1 cellular context compared by ENCODE assay signal in the genomic region with DNA sequence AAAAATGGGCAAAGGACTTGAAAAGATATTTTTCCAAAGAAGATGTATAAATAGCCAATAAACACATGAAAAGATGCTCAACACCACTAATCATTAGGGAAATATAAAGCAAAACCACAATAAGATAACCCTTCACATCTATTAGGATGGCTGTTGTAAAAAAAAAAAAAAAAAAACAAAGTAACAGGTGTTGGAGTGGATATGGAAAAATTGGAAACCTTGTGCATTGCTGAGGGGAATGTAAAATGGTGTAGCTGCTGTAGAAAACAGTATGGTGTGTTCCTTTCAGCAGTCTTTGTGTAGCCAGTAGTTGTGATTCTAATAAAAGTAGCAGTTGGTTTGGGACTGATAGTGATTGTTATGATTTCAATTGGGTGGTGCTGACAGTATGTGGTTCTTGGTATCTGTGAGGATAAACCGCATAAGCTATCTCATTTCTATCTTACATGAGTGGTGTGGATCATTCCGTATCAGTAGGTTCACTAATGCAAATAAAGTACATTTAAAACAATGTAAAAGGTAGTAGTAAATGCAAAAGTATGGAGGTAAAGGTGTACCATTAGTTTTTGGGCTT.
A peak's percentile ranks its signal among the peaks of the same experiment; 100 is the strongest.
TF ChIP-seq lines count a peak whose summit lies in the region.

No MANE protein-coding gene starts in this region.

TF ChIP-seq in K562, 482 proteins besides CTCF, POLR2A, EP300 and RAD21 (continued from another document and continues in another):
- TF ChIP-seq, protein P1, sequence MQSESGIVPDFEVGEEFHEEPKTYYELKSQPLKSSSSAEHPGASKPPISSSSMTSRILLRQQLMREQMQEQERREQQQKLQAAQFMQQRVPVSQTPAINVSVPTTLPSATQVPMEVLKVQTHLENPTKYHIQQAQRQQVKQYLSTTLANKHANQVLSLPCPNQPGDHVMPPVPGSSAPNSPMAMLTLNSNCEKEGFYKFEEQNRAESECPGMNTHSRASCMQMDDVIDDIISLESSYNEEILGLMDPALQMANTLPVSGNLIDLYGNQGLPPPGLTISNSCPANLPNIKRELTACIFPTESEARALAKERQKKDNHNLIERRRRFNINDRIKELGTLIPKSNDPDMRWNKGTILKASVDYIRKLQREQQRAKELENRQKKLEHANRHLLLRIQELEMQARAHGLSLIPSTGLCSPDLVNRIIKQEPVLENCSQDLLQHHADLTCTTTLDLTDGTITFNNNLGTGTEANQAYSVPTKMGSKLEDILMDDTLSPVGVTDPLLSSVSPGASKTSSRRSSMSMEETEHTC (IDR thresholded peaks at IDR 0.05): no peak
- TF ChIP-seq PRMT5 (CRISPR knock-in tag; IDR thresholded peaks at IDR 0.05) (no peak), CTCFL (IDR thresholded peaks at IDR 0.05; ENCODE audit: borderline replicate concordance, insufficient read depth, low read depth, low read length, poor library complexity, severe bottlenecking) (no peak), MTF1 (CRISPR knock-in tag; IDR thresholded peaks at IDR 0.05; ENCODE audit: borderline replicate concordance) (no peak), PBX2 (CRISPR knock-in tag; IDR thresholded peaks at IDR 0.05; ENCODE audit: low read depth) (no peak), PBX2 (tag; conservative IDR thresholded peaks at IDR 0.05; ENCODE audit: low read depth) (peak; percentile 74), REST (CRISPR knock-in tag; IDR thresholded peaks at IDR 0.05; ENCODE audit: low read depth) (no peak), RBM34 (IDR thresholded peaks at IDR 0.05; ENCODE audit: borderline replicate concordance, insufficient read depth, low read length) (no peak), ZNF668 (CRISPR knock-in tag; IDR thresholded peaks at IDR 0.05) (no peak), CC2D1A (IDR thresholded peaks at IDR 0.05) (no peak), TCF7L2 (IDR thresholded peaks at IDR 0.05; ENCODE audit: low read depth, low read length) (no peak), ZNF445 (CRISPR knock-in tag; IDR thresholded peaks at IDR 0.05; ENCODE audit: low read depth) (peak; percentile 55; the same call in 1 of the 2 replicates), CBFA2T3 (IDR thresholded peaks at IDR 0.05) (peak; percentile 64), SRSF9 (IDR thresholded peaks at IDR 0.05; ENCODE audit: borderline replicate concordance, low read depth, low read length) (no peak), NR4A1 (CRISPR knock-in tag; IDR thresholded peaks at IDR 0.05) (no peak), NR4A1 (tag; IDR thresholded peaks at IDR 0.05) (no peak), PHF21A (IDR thresholded peaks at IDR 0.05; ENCODE audit: borderline replicate concordance, low read depth) (no peak), SMC3 (conservative IDR thresholded peaks at IDR 0.05; ENCODE audit: insufficient read depth, low read depth, low read length) (no peak), XRCC5 (IDR thresholded peaks at IDR 0.05; ENCODE audit: low read depth, low read length) (no peak), ZNF586 (CRISPR knock-in tag; conservative IDR thresholded peaks at IDR 0.05) (no peak), TCF3 (CRISPR knock-in tag; IDR thresholded peaks at IDR 0.05) (peak; percentile 24; the same call in 1 of the 2 replicates), FOXA3 (CRISPR knock-in tag; conservative IDR thresholded peaks at IDR 0.05 in 1 of 2, IDR thresholded peaks at IDR 0.05 in 1 of 2) (0 out of 4 replicates have a peak, but pooled peaks of 1 of the 2 experiments have one; percentile 23), NR2C1 (IDR thresholded peaks at IDR 0.05) (no peak), NR2C1 (tag; IDR thresholded peaks at IDR 0.05) (no peak), ESRRB (CRISPR knock-in tag; IDR thresholded peaks at IDR 0.05; ENCODE audit: borderline replicate concordance) (no peak), ZNF3 (CRISPR knock-in tag; IDR thresholded peaks at IDR 0.05) (no peak), ZNF449 (CRISPR knock-in tag; IDR thresholded peaks at IDR 0.05) (no peak), ELF4 (CRISPR knock-in tag; IDR thresholded peaks at IDR 0.05) (peak; percentile 68; the same call in 1 of the 2 replicates)
- TF ChIP-seq, protein P2, sequence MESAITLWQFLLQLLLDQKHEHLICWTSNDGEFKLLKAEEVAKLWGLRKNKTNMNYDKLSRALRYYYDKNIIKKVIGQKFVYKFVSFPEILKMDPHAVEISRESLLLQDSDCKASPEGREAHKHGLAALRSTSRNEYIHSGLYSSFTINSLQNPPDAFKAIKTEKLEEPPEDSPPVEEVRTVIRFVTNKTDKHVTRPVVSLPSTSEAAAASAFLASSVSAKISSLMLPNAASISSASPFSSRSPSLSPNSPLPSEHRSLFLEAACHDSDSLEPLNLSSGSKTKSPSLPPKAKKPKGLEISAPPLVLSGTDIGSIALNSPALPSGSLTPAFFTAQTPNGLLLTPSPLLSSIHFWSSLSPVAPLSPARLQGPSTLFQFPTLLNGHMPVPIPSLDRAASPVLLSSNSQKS (CRISPR knock-in tag; IDR thresholded peaks at IDR 0.05): no peak
- TF ChIP-seq, protein P3, sequence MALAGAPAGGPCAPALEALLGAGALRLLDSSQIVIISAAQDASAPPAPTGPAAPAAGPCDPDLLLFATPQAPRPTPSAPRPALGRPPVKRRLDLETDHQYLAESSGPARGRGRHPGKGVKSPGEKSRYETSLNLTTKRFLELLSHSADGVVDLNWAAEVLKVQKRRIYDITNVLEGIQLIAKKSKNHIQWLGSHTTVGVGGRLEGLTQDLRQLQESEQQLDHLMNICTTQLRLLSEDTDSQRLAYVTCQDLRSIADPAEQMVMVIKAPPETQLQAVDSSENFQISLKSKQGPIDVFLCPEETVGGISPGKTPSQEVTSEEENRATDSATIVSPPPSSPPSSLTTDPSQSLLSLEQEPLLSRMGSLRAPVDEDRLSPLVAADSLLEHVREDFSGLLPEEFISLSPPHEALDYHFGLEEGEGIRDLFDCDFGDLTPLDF (CRISPR knock-in tag; IDR thresholded peaks at IDR 0.05): no peak
- TF ChIP-seq, protein P4, sequence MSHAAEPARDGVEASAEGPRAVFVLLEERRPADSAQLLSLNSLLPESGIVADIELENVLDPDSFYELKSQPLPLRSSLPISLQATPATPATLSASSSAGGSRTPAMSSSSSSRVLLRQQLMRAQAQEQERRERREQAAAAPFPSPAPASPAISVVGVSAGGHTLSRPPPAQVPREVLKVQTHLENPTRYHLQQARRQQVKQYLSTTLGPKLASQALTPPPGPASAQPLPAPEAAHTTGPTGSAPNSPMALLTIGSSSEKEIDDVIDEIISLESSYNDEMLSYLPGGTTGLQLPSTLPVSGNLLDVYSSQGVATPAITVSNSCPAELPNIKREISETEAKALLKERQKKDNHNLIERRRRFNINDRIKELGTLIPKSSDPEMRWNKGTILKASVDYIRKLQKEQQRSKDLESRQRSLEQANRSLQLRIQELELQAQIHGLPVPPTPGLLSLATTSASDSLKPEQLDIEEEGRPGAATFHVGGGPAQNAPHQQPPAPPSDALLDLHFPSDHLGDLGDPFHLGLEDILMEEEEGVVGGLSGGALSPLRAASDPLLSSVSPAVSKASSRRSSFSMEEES (CRISPR knock-in tag; IDR thresholded peaks at IDR 0.05): no peak
- TF ChIP-seq, protein P5, sequence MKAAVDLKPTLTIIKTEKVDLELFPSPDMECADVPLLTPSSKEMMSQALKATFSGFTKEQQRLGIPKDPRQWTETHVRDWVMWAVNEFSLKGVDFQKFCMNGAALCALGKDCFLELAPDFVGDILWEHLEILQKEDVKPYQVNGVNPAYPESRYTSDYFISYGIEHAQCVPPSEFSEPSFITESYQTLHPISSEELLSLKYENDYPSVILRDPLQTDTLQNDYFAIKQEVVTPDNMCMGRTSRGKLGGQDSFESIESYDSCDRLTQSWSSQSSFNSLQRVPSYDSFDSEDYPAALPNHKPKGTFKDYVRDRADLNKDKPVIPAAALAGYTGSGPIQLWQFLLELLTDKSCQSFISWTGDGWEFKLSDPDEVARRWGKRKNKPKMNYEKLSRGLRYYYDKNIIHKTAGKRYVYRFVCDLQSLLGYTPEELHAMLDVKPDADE (conservative IDR thresholded peaks at IDR 0.05; ENCODE audit: control insufficient read depth, low read depth, low read length): no peak
- TF ChIP-seq, protein P6, sequence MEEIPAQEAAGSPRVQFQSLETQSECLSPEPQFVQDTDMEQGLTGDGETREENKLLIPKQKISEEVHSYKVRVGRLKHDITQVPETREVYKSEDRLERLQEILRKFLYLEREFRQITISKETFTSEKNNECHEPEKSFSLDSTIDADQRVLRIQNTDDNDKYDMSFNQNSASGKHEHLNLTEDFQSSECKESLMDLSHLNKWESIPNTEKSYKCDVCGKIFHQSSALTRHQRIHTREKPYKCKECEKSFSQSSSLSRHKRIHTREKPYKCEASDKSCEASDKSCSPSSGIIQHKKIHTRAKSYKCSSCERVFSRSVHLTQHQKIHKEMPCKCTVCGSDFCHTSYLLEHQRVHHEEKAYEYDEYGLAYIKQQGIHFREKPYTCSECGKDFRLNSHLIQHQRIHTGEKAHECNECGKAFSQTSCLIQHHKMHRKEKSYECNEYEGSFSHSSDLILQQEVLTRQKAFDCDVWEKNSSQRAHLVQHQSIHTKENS (CRISPR knock-in tag; IDR thresholded peaks at IDR 0.05): no peak
- TF ChIP-seq, protein P7, sequence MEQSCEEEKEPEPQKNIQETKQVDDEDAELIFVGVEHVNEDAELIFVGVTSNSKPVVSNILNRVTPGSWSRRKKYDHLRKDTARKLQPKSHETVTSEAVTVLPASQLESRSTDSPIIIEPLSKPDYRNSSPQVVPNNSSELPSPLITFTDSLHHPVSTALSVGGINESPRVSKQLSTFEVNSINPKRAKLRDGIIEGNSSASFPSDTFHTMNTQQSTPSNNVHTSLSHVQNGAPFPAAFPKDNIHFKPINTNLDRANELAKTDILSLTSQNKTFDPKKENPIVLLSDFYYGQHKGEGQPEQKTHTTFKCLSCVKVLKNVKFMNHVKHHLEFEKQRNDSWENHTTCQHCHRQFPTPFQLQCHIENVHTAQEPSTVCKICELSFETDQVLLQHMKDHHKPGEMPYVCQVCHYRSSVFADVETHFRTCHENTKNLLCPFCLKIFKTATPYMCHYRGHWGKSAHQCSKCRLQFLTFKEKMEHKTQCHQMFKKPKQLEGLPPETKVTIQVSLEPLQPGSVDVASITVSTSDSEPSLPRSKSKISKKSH (CRISPR knock-in tag; IDR thresholded peaks at IDR 0.05): no peak
